In genomic region chr7:22083711-22084289, GRCh38 we compare ENCODE assay signal across 8 cellular contexts.
DNase-seq lines count a peak whose midpoint lies in the region; ATAC-seq lines count a peak whose summit lies in the region.

No MANE protein-coding gene starts in this region.

- no peaks in the 10 kb centered on the region for H4K20me1 ChIP-seq in BLaER1

- H3K36me3 ChIP-seq in BLaER1 (no peaks in the 10 kb centered on the region), HUES64 (ENCODE audit: insufficient read depth, low read length) (no peaks in the 10 kb centered on the region), mesodermal cell (ENCODE audit: control insufficient read depth, insufficient read depth, low read length) (no peaks in the 10 kb centered on the region)

- 68% methylated on average over 8 of the region's 10 CpGs for WGBS in HUES64
- 89 to 90% methylated on average over 6 of the region's 10 CpGs for WGBS in mesodermal cell (ENCODE audit: insufficient coverage in 2 of 2), 2 experiments

- H3K9me3 ChIP-seq in BLaER1, result peaks cover 23% of the 10 kb centered on the region
- no peaks in the 10 kb centered on the region; the same call in 1 of the 2 replicates for H3K9me3 ChIP-seq in HUES64 (ENCODE audit: insufficient read depth, low read depth, low read length)
- H3K9me3 ChIP-seq in mesodermal cell (ENCODE audit: control insufficient read depth, low read length), result no peaks in the 10 kb centered on the region

- no peak for ATAC-seq in HG03045 (IDR thresholded peaks at IDR 0.05; ENCODE audit: unreplicated experiment)

- H3K4me2 ChIP-seq in BLaER1, result peak overlapping the region; percentile 91

- H3K4me1 ChIP-seq in BLaER1 (peaks cover 21% of the 10 kb centered on the region), HUES64 (ENCODE audit: insufficient read depth, low read length) (peaks cover 9% of the 10 kb centered on the region; the same call in 1 of the 2 replicates), mesodermal cell (ENCODE audit: control insufficient read depth, insufficient read depth, low read length, poor library complexity, severe bottlenecking) (no peaks in the 10 kb centered on the region)

- H3K27me3 ChIP-seq in BLaER1, result no peaks in the 10 kb centered on the region
- H3K27me3 ChIP-seq in HUES64 (ENCODE audit: insufficient read depth, low read length), result peaks cover 13% of the 10 kb centered on the region

- H3K4me3 ChIP-seq in BLaER1, result peak overlapping the region; percentile 71
- peak overlapping the region; percentile 67 for H3K4me3 ChIP-seq in HUES64 (ENCODE audit: low read length)
- peak overlapping the region; percentile 52 for H3K4me3 ChIP-seq in mesodermal cell (ENCODE audit: extremely low read depth, insufficient read depth, low read length, poor library complexity, severe bottlenecking)

- H3K27ac ChIP-seq in BLaER1, result peak overlapping the region; percentile 78
- H3K27ac ChIP-seq in HUES64 (ENCODE audit: low read depth, low read length), result no peak overlapping the region
- peak overlapping the region; percentile 87 for H3K27ac ChIP-seq in caudate nucleus (ENCODE audit: low read depth, low read length)
- H3K27ac ChIP-seq in mesodermal cell (ENCODE audit: low read depth, low read length, severe bottlenecking), result no peak overlapping the region

- H3K9ac ChIP-seq in BLaER1 (peak overlapping the region; percentile 78), HUES64 (ENCODE audit: low read depth, low read length) (peak overlapping the region; percentile 8; the same call in 1 of the 2 replicates)

- no peak for DNase-seq in caudate nucleus (lab: John Stamatoyannopoulos, UW)
- DNase-seq in effector CD8-positive, alpha-beta T cell (lab: John Stamatoyannopoulos, UW), result no peak
- no peak for DNase-seq in activated CD4-positive, alpha-beta T cell treated with anti-CD3 and anti-CD28 coated beads, Interleukin-2, amount 50 U/mL, for 48 hours
- DNase-seq in iPS-NIHi7 (ENCODE audit: extremely low spot score), result no peak

Comparison
In these comparisons a context has a peak if more than half of its experiments do, and no peak if none do; other contexts are left out.
1. H3K27ac ChIP-seq: peak in BLaER1 (single experiment) and caudate nucleus (single experiment); none in HUES64 (single experiment) and mesodermal cell (single experiment).
2. Peak in every context shown above with its lines, with median percentiles within 50 percentile points of each other: H3K4me3 ChIP-seq.